In genomic region chr12:133174901-133175300, GRCh38 we compare ENCODE assay signal across 10 cellular contexts.
A peak's percentile ranks its signal among the peaks of the same experiment; 100 is the strongest.
ATAC-seq and TF ChIP-seq lines count a peak whose summit lies in the region.
"Had no signal": no experiment of that assay in that cellular context is flagged by ENCODE, and none has a peak within 500 bp of the region (broad histone marks: within the 10 kb centered on the region; RNA-seq: fewer than 3 reads in every experiment).

No MANE protein-coding gene starts in this region.

- H3K9me3 ChIP-seq in HEK293 (ENCODE audit: control insufficient read depth, insufficient read depth, low read depth, low read length) = peaks cover 3% of the 10 kb centered on the region

- POLR2A ChIA-PET in HEK293 (lab: Yijun Ruan, JAX) = no interaction called here

- CTCF ChIA-PET in HEK293 (lab: Yijun Ruan, JAX) = no interaction called here

- no peak for ATAC-seq in GM21737 (IDR thresholded peaks at IDR 0.05; ENCODE audit: unreplicated experiment)
- ATAC-seq: A549; CD8-positive, alpha-beta T cell had no signal

- no peaks in the 10 kb centered on the region for H3K4me1 ChIP-seq in HEK293 (ENCODE audit: control insufficient read depth, insufficient read depth, low read length)
- H3K4me1 ChIP-seq: A549; BE2C; BLaER1; BLaER1 treated with 17β-estradiol and CSF1 and Interleukin-3, amounts not matched to agents 10 nM and 100 nM; Caco-2 had no signal

- H3K36me3 ChIP-seq in HEK293 (ENCODE audit: control insufficient read depth in 2 of 2, insufficient read depth in 1 of 2, low read length in 2 of 2) = no peaks in the 10 kb centered on the region
- H3K36me3 ChIP-seq: BE2C; BLaER1; BLaER1 treated with 17β-estradiol and CSF1 and Interleukin-3, amounts not matched to agents 10 nM and 100 nM had no signal

- no peak overlapping the region for H3K27ac ChIP-seq in HEK293 (ENCODE audit: extremely low read depth, low read depth, low read length)
- H3K27ac ChIP-seq: 22Rv1; A549; BLaER1; BLaER1 treated with 17β-estradiol and CSF1 and Interleukin-3, amounts not matched to agents 10 nM and 100 nM; C4-2B had no signal

- TF ChIP-seq CTCF in HEK293 (tag by site-specific recombination; IDR thresholded peaks at IDR 0.05) = no peak

- H3K4me3 ChIP-seq in HEK293 (ENCODE audit: low read depth, low read length) = no peak overlapping the region
- H3K4me3 ChIP-seq: A549; BLaER1; BLaER1 treated with 17β-estradiol and CSF1 and Interleukin-3, amounts not matched to agents 10 nM and 100 nM had no signal

TF ChIP-seq in HEK293, 187 proteins besides CTCF, POLR2A, EP300 and RAD21:
- 0 out of 2 replicates have a peak, but pooled peaks have one; percentile 63 for TF ChIP-seq ZNF626 (tag by site-specific recombination; IDR thresholded peaks at IDR 0.05)
- 0 out of 2 replicates have a peak, but pooled peaks have one; percentile 37 for TF ChIP-seq ZNF184 (tag by site-specific recombination; IDR thresholded peaks at IDR 0.05)
- TF ChIP-seq WT1 (tag by site-specific recombination; IDR thresholded peaks at IDR 0.05) = no peak
- TF ChIP-seq SETDB1 (IDR thresholded peaks at IDR 0.05; ENCODE audit: insufficient read length, low read length) = peak; percentile 90
- TF ChIP-seq, protein P1, sequence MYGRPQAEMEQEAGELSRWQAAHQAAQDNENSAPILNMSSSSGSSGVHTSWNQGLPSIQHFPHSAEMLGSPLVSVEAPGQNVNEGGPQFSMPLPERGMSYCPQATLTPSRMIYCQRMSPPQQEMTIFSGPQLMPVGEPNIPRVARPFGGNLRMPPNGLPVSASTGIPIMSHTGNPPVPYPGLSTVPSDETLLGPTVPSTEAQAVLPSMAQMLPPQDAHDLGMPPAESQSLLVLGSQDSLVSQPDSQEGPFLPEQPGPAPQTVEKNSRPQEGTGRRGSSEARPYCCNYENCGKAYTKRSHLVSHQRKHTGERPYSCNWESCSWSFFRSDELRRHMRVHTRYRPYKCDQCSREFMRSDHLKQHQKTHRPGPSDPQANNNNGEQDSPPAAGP (tag by site-specific recombination; IDR thresholded peaks at IDR 0.05) = no peak
- TF ChIP-seq ZNF510 (tag by site-specific recombination; IDR thresholded peaks at IDR 0.05; ENCODE audit: insufficient replicate concordance) = peak; percentile 14
- TF ChIP-seq HOXC10 (CRISPR knock-in tag; IDR thresholded peaks at IDR 0.05) = no peak
